ENCODE assay signal across 16 cellular contexts in the genomic region with DNA sequence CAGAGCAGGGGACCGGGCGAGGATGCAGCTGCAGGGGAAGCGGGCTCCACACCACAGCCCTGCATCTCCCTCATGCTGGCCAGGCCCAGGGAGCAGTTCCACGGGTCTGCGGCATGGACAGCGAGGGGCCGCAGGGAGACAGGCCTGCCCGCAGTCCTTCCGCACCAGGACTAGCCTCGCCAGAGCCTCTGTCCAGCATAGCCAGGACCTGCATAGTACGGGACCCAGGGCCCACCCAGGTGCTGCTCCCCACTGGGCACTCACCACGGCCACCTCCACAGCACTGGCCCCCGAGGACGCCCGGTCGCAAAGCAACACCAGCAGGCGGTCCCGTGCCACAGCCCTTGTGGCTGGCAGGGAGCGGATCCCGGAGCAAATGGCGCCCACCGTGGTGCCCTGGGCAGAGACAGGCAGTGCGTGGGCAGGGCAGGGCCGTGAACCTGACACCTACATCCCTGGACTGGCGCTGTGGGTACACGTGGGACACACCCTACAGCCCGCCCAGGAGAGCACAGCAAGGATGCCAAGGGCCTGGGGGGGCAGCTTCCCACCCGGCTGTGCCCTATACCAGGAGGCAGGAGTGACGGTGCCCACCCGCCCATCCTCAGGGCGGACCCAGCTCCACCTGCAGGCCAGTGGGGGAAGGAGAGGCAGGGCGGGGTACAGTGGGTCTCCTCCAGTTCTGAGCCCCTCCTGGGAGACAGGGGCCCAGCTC. TPM values are rescaled to one million over a fixed set of nuclear protein-coding genes. Genes with fewer than 3 reads are reported as not detected.
DNase-seq lines count a peak whose midpoint lies in the region; ATAC-seq, FAIRE-seq and TF ChIP-seq lines count a peak whose summit lies in the region.
"Had no signal": no experiment of that assay in that cellular context is flagged by ENCODE, and none has a peak within 500 bp of the region (broad histone marks: within the 10 kb centered on the region; RNA-seq: fewer than 3 reads in every experiment).

No MANE protein-coding gene starts in this region.

- in situ Hi-C loops in brain microvascular endothelial cell (cut with HindIII; ENCODE audit: low pct_ligation_motif_present, low sequenced_read_pairs) = no loop called here
- in situ Hi-C loops in HepG2 (cut with HindIII; ENCODE audit: extremely low pct_ligation_motif_present, low pct_unique_long_range_greater_than_20kb) = loop anchor here (10.0 kb wide), 1 partner anchor 50 kb away; no protein-coding TSS in a partner anchor
- in situ Hi-C loops in GM13976 (cut with MboI; ENCODE audit: low sequenced_read_pairs, unreplicated experiment) = no loop called here

- H4K20me1 ChIP-seq in HepG2 (ENCODE audit: insufficient read depth, low read length) = no peaks in the 10 kb centered on the region

- TF ChIP-seq RAD21 in A549 (conservative IDR thresholded peaks at IDR 0.05 in 1 of 2, IDR thresholded peaks at IDR 0.05 in 1 of 2) = no peak
- no peak for TF ChIP-seq RAD21 in HepG2 (CRISPR knock-in tag; IDR thresholded peaks at IDR 0.05)

- no peaks in the 10 kb centered on the region for H3K27me3 ChIP-seq in brain microvascular endothelial cell (replicated peaks)
- peaks cover 11 to 29% of the 10 kb centered on the region in 2 experiments; a peak in 4 of 5 replicates for H3K27me3 ChIP-seq in HepG2 (ENCODE audit: control insufficient read depth in 1 of 2, insufficient read depth in 2 of 2, low read length in 2 of 2)

- 95% methylated on average over 20 of the region's 32 CpGs for WGBS in A549 (ENCODE audit: missing lambda C conversion rate)
- no CpG with 5 or more reads among the region's 32 CpGs for WGBS in HepG2 (ENCODE audit: low lambda C conversion rate)

- no peak overlapping the region for H3K4me2 ChIP-seq in A549
- H3K4me2 ChIP-seq in HepG2 (ENCODE audit: low read depth, low read length) = no peak overlapping the region

- H3K4me3 ChIP-seq in A549 (no peak overlapping the region), GM12864 (ENCODE audit: low read depth, low read length) (no peak overlapping the region), brain microvascular endothelial cell (ENCODE audit: low read depth, low read length) (no peak overlapping the region), HepG2 (replicated peaks in 1 of 3; ENCODE audit: insufficient read depth in 1 of 3, low read depth in 2 of 3, low read length in 3 of 3) (no peak overlapping the region)
- H3K4me3 ChIP-seq: lower lobe of right lung had no signal

- no peaks in the 10 kb centered on the region for H3K79me2 ChIP-seq in HepG2 (ENCODE audit: insufficient read depth, low read length)

- H2AFZ ChIP-seq in HepG2 (ENCODE audit: low read length) = no peak overlapping the region

- TF ChIP-seq CTCF in A549 (IDR thresholded peaks at IDR 0.05) (no peak), GM12864 (IDR thresholded peaks at IDR 0.05; ENCODE audit: low read depth, low read length, missing control alignments) (peak; percentile 10), brain microvascular endothelial cell (IDR thresholded peaks at IDR 0.05; ENCODE audit: low read depth, low read length, missing control alignments) (peak; percentile 17), HepG2 (CRISPR knock-in tag; IDR thresholded peaks at IDR 0.05) (peak; percentile 33), GM13976 (IDR thresholded peaks at IDR 0.05; ENCODE audit: borderline replicate concordance, control extremely low read depth, extremely low read depth, insufficient read depth, missing control alignments) (no peak)

- DNase-seq in A549 (ENCODE audit: low read depth in 1 of 2, low spot score in 1 of 2) = no peak
- no peak for DNase-seq in GM12864 (ENCODE audit: low read depth)
- DNase-seq in brain microvascular endothelial cell = no peak
- no peak for DNase-seq in HepG2 (ENCODE audit: low spot score)
- no peak for DNase-seq in stimulated activated naive CD4-positive, alpha-beta T cell treated with Interleukin-2 at 50 U/mL for 16 hours (lab: John Stamatoyannopoulos, UW)
- DNase-seq in GM13976 (ENCODE audit: low spot score) = no peak
- DNase-seq in COR-L47 (lab: John Stamatoyannopoulos, UW) = no peak
- DNase-seq in activated CD8-positive, alpha-beta memory T cell treated with anti-CD3 and anti-CD28 coated beads for 24 hours = no peak
- DNase-seq: activated CD4-positive, alpha-beta T cell treated with anti-CD3 and anti-CD28 coated beads, Interleukin-2, amount 50 U/mL, for 4 hours; amniotic stem cell; cerebellar nuclear complex; MV-4-11; OCI-M1; substantia nigra had no signal

- no peak overlapping the region for H3K27ac ChIP-seq in A549
- no peak overlapping the region for H3K27ac ChIP-seq in brain microvascular endothelial cell
- H3K27ac ChIP-seq in HepG2 (ENCODE audit: extremely low read length, insufficient read depth, low read length) = no peak overlapping the region
- H3K27ac ChIP-seq: lower lobe of right lung had no signal

- no peaks in the 10 kb centered on the region for H3K4me1 ChIP-seq in A549
- no peaks in the 10 kb centered on the region for H3K4me1 ChIP-seq in HepG2 (ENCODE audit: insufficient read depth, low read length)
- H3K4me1 ChIP-seq: lower lobe of right lung had no signal

- H3K36me3 ChIP-seq in brain microvascular endothelial cell (replicated peaks) (no peaks in the 10 kb centered on the region), HepG2 (replicated peaks in 1 of 2; ENCODE audit: control insufficient read depth in 1 of 2, insufficient read depth in 2 of 2, low read length in 2 of 2) (no peaks in the 10 kb centered on the region)

- CTCF ChIA-PET in A549 (lab: Yijun Ruan, JAX) (interaction anchor here (0.9 to 1.5 kb wide), 4 partner anchors 20 to 58 kb away, joined by 3 to 5 read pairs (median 3); no protein-coding TSS in a partner anchor), HepG2 (lab: Yijun Ruan, JAX; ENCODE audit: low intra/inter-chr PET ratio, low total read pairs) (no interaction called here)

- H3K9ac ChIP-seq in HepG2 (ENCODE audit: insufficient read depth, low read depth, low read length) = no peak overlapping the region

- no TSS peak for BruUV-seq in HepG2 (replicated peaks; lab: Mats Ljungman, UMichigan)

- TF ChIP-seq EP300 in A549 (IDR thresholded peaks at IDR 0.05) (no peak), HepG2 (IDR thresholded peaks at IDR 0.05; ENCODE audit: low read depth in 2 of 2, low read length in 2 of 2) (no peak), HepG2 (CRISPR knock-in tag; IDR thresholded peaks at IDR 0.05; ENCODE audit: borderline replicate concordance) (no peak)

- TF ChIP-seq POLR2A in A549 (IDR thresholded peaks at IDR 0.05; ENCODE audit: low read length) (no peak), HepG2 (IDR thresholded peaks at IDR 0.05; ENCODE audit: insufficient read depth in 1 of 2, low read depth in 2 of 2, low read length in 2 of 2) (no peak)

- peak; percentile 16 to 40; a peak in 5 of 6 replicates for ATAC-seq in A549
- ATAC-seq in HepG2 = peak; percentile 41
- ATAC-seq: naive thymus-derived CD8-positive, alpha-beta T cell had no signal

- no peak for FAIRE-seq in A549 (lab: Jason Lieb, UNC)
- FAIRE-seq in HepG2 (lab: Jason Lieb, UNC) = no peak

- intact Hi-C loops in HepG2 (cut with micrococcal nuclease; ENCODE audit: unreplicated experiment) = no loop called here

- POLR2A ChIA-PET in A549 (lab: Yijun Ruan, JAX) (no interaction called here), HepG2 (lab: Yijun Ruan, JAX) (no interaction called here)

- peaks cover 12% of the 10 kb centered on the region; the same call in 2 of the 3 replicates for H3K9me3 ChIP-seq in A549
- H3K9me3 ChIP-seq in HepG2 (ENCODE audit: low read length) = peaks cover 5% of the 10 kb centered on the region

RNA-seq across cellular contexts. Expression of a gene that starts 23.8 kb away (rescaled TPM):
- polyA plus RNA-seq in A549 (2011; rRNA removed) (4.8 and 5.9 TPM in 2 replicates), A549 (2017; fragmentation: RNase III; extraction: RNeasy Plus Mini Kit Qiagen cat#74134 plus additional on column Dnase treatment) (20.4 to 26.8 TPM (median 22.5 TPM) in 3 replicates), HepG2 (2011; rRNA removed) (0.16 and 0.22 TPM in 2 replicates)
- 26.3 and 28.3 TPM in 2 replicates for polyA plus RNA-seq in A549 (2012; cell fraction: cytosol; rRNA removed)
- polyA plus RNA-seq in A549 (2012; cell fraction: nucleus; rRNA removed) = 145 and 149 TPM in 2 replicates
- 3.7 and 7.7 TPM in 2 replicates for polyA minus RNA-seq in A549 (2011; rRNA and poly(A)+ RNA removed)
- total RNA-seq in HepG2 (2016; rRNA removed; fragmentation: Illumina TruSeq; extraction: Trizol) = 0.04 TPM in 1 of 2 replicates, not detected in the other
- total RNA-seq in HepG2 (2016; cell fraction: cytosol; rRNA removed; fragmentation: Illumina TruSeq; extraction: Trizol; ENCODE audit: low read depth) = not detected in 2 replicates
- not detected in 2 replicates for total RNA-seq in HepG2 (2016; cell fraction: insoluble cytoplasmic fraction; rRNA removed; fragmentation: Illumina TruSeq; extraction: Trizol)
- total RNA-seq in HepG2 (2016; cell fraction: membrane; rRNA removed; fragmentation: Illumina TruSeq; extraction: Trizol) = not detected in 2 replicates
- total RNA-seq in HepG2 (2016; cell fraction: nucleus; rRNA removed; fragmentation: Illumina TruSeq; extraction: Trizol) = not detected in 2 replicates
- polyA plus RNA-seq in HepG2 (2011; cell fraction: cytosol; rRNA removed) = 0.04 and 0.10 TPM in 2 replicates
- polyA plus RNA-seq in HepG2 (2011; cell fraction: nucleus; rRNA removed) = 1.3 and 3.3 TPM in 2 replicates
- 0.16 TPM in 1 of 2 replicates, not detected in the other for polyA plus RNA-seq in HepG2 (2012)
- not detected in 2 replicates for polyA plus RNA-seq in HepG2 (2016; cell fraction: cytosol; fragmentation: Illumina TruSeq; extraction: Trizol; ENCODE audit: low read depth)
- polyA plus RNA-seq in HepG2 (2016; cell fraction: insoluble cytoplasmic fraction; fragmentation: Illumina TruSeq; extraction: Trizol; ENCODE audit: low read depth) = not detected in 2 replicates
- polyA plus RNA-seq in HepG2 (2016; cell fraction: membrane; fragmentation: Illumina TruSeq; extraction: Trizol; ENCODE audit: low read depth) = not detected in 2 replicates
- polyA plus RNA-seq in HepG2 (2016; cell fraction: nucleus; fragmentation: Illumina TruSeq; extraction: Trizol; ENCODE audit: insufficient read depth, low read depth) = not detected in 2 replicates
- 0.36 and 6.6 TPM in 2 replicates for polyA minus RNA-seq in HepG2 (2011; rRNA and poly(A)+ RNA removed; ENCODE audit: low replicate concordance)
- polyA minus RNA-seq in HepG2 (2011; cell fraction: cytosol; rRNA and poly(A)+ RNA removed) = 0.44 TPM in 1 of 2 replicates, not detected in the other
- 0.13 TPM in 1 of 2 replicates, not detected in the other for polyA minus RNA-seq in HepG2 (2011; cell fraction: nucleus; rRNA and poly(A)+ RNA removed)

RNA-seq across cellular contexts. Expression of a gene that starts 36.3 kb away (rescaled TPM):
- 11.3 and 12.6 TPM in 2 replicates for polyA plus RNA-seq in A549 (2011; rRNA removed)
- polyA plus RNA-seq in A549 (2012; cell fraction: cytosol; rRNA removed) = 35.8 and 42.3 TPM in 2 replicates
- polyA plus RNA-seq in A549 (2012; cell fraction: nucleus; rRNA removed) = 67.4 and 72.4 TPM in 2 replicates
- polyA plus RNA-seq in A549 (2017; fragmentation: RNase III; extraction: RNeasy Plus Mini Kit Qiagen cat#74134 plus additional on column Dnase treatment) = 27.8 to 31.3 TPM (median 30.7 TPM) in 3 replicates
- 5.1 and 8.4 TPM in 2 replicates for polyA minus RNA-seq in A549 (2011; rRNA and poly(A)+ RNA removed)
- total RNA-seq in HepG2 (2016; rRNA removed; fragmentation: Illumina TruSeq; extraction: Trizol) = 4.0 and 5.8 TPM in 2 replicates
- total RNA-seq in HepG2 (2016; cell fraction: cytosol; rRNA removed; fragmentation: Illumina TruSeq; extraction: Trizol; ENCODE audit: low read depth) = 9.0 and 9.9 TPM in 2 replicates
- total RNA-seq in HepG2 (2016; cell fraction: insoluble cytoplasmic fraction; rRNA removed; fragmentation: Illumina TruSeq; extraction: Trizol) = 4.4 and 5.8 TPM in 2 replicates
- total RNA-seq in HepG2 (2016; cell fraction: membrane; rRNA removed; fragmentation: Illumina TruSeq; extraction: Trizol) = 7.1 and 10.6 TPM in 2 replicates
- total RNA-seq in HepG2 (2016; cell fraction: nucleus; rRNA removed; fragmentation: Illumina TruSeq; extraction: Trizol) = 2.4 and 2.7 TPM in 2 replicates
- polyA plus RNA-seq in HepG2 (2011; rRNA removed) = 6.1 and 6.7 TPM in 2 replicates
- 5.7 and 9.2 TPM in 2 replicates for polyA plus RNA-seq in HepG2 (2011; cell fraction: cytosol; rRNA removed)
- polyA plus RNA-seq in HepG2 (2011; cell fraction: nucleus; rRNA removed) = 5.6 and 6.5 TPM in 2 replicates
- 4.5 and 5.4 TPM in 2 replicates for polyA plus RNA-seq in HepG2 (2012)
- polyA plus RNA-seq in HepG2 (2016; cell fraction: cytosol; fragmentation: Illumina TruSeq; extraction: Trizol; ENCODE audit: low read depth) = 11.3 and 13.8 TPM in 2 replicates
- 4.0 and 5.1 TPM in 2 replicates for polyA plus RNA-seq in HepG2 (2016; cell fraction: insoluble cytoplasmic fraction; fragmentation: Illumina TruSeq; extraction: Trizol; ENCODE audit: low read depth)
- polyA plus RNA-seq in HepG2 (2016; cell fraction: membrane; fragmentation: Illumina TruSeq; extraction: Trizol; ENCODE audit: low read depth) = 7.8 and 10.1 TPM in 2 replicates
- 5.5 and 5.6 TPM in 2 replicates for polyA plus RNA-seq in HepG2 (2016; cell fraction: nucleus; fragmentation: Illumina TruSeq; extraction: Trizol; ENCODE audit: insufficient read depth, low read depth)
- 3.5 and 4.3 TPM in 2 replicates for polyA minus RNA-seq in HepG2 (2011; rRNA and poly(A)+ RNA removed; ENCODE audit: low replicate concordance)
- polyA minus RNA-seq in HepG2 (2011; cell fraction: cytosol; rRNA and poly(A)+ RNA removed) = 1.3 and 3.4 TPM in 2 replicates
- polyA minus RNA-seq in HepG2 (2011; cell fraction: nucleus; rRNA and poly(A)+ RNA removed) = 1.3 and 1.9 TPM in 2 replicates

Comparison
In these comparisons a context has a peak if more than half of its experiments do, and no peak if none do; other contexts are left out.
1. CTCF ChIP-seq: peak in GM12864 (single experiment), brain microvascular endothelial cell (single experiment) and HepG2 (single experiment); none in A549 (single experiment) and GM13976 (single experiment).